9 cellular contexts compared by ENCODE assay signal in the genomic region with DNA sequence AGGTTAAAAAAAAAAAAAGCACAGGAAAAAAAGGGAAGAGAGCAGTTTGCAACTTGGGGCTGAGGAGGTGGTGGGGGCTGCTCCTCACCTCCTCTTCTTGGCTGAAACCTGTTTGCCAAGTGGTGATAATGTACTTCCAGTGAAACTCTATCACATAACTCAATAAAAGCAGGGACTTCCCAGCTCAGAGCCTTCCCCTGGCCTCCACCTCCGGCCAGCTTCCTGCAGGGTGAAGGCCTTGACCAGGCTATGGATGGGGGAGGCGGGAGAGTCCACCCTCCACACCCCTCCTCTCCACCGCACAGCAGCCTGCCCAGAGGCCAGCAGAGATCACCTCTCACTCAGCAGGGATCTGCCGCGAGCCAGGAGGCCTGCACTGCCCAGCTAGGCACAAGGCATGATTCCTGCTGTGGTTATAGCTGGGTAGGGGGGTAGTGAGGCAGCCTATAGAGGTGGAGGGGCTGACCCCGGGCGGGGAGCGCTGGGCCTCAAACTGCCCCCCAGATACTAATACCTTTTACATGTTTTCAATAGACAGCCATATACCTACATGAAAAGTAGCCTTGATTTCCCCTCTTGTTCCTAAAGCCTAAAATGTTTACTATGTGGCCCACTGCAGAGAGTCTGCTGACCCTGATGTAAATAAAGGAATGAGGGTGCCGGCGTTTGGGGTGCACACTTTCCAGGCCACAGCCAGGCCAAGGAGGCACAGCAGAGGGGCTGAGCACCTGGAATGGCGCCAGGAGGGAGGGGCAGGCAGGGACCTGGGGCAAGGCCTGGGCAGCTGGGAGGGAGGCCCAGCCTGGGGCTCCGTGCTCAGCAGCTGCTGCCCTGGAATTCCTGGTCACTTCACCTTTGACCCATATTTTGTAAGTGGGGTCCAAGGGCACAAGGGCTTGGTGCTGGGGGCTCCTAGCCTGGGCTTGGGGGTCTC. TPM values are rescaled to one million over a fixed set of nuclear protein-coding genes. Genes with fewer than 3 reads are reported as not detected.
A peak's percentile ranks its signal among the peaks of the same experiment; 100 is the strongest.
DNase-seq lines count a peak whose midpoint lies in the region; ATAC-seq and TF ChIP-seq lines count a peak whose summit lies in the region.
"Had no signal": no experiment of that assay in that cellular context is flagged by ENCODE, and none has a peak within 500 bp of the region (broad histone marks: within the 10 kb centered on the region; RNA-seq: fewer than 3 reads in every experiment).

No MANE protein-coding gene starts in this region.

- ATAC-seq in mucosa of descending colon (peak; percentile 56), GM21367 (IDR thresholded peaks at IDR 0.05; ENCODE audit: unreplicated experiment) (no peak)

- H3K9me3 Mint-ChIP-seq in activated naive CD4-positive, alpha-beta T cell treated with anti-CD3 and anti-CD28 coated beads, Interleukin-2, amount 50 U/mL, for 24 hours = no peaks in the 10 kb centered on the region

- peaks cover 58% of the 10 kb centered on the region for H3K4me1 ChIP-seq in mucosa of descending colon (ENCODE audit: low read depth)

- no peaks in the 10 kb centered on the region for H3K36me3 ChIP-seq in mucosa of descending colon (ENCODE audit: low read depth)

- peaks cover 71% of the 10 kb centered on the region for H3K4me1 Mint-ChIP-seq in activated naive CD4-positive, alpha-beta T cell treated with anti-CD3 and anti-CD28 coated beads, Interleukin-2, amount 50 U/mL, for 24 hours

- intact Hi-C loops in mucosa of descending colon (cut with DNase I, micrococcal nuclease) = no loop called here

- no peak for TF ChIP-seq CTCF in mucosa of descending colon (IDR thresholded peaks at IDR 0.05)

- no peak overlapping the region for H3K4me3 ChIP-seq in mucosa of descending colon

- H3K4me3 Mint-ChIP-seq in activated naive CD4-positive, alpha-beta T cell treated with anti-CD3 and anti-CD28 coated beads, Interleukin-2, amount 50 U/mL, for 24 hours = no peak overlapping the region
- H3K4me3 Mint-ChIP-seq: activated CD8-positive, alpha-beta memory T cell treated with anti-CD3 and anti-CD28 coated beads, Interleukin-2, amount 10 ng/mL, durations not matched to agents 7 days and 5 days had no signal

- no peak for DNase-seq in activated naive CD4-positive, alpha-beta T cell treated with anti-CD3 and anti-CD28 coated beads, Interleukin-2, amount 50 U/mL, for 16 hours
- DNase-seq in dermis blood vessel endothelial cell = peak; percentile 72
- peak; percentile 53 to 78 (median 67) for DNase-seq in mucosa of descending colon
- DNase-seq in pons (ENCODE audit: low spot score) = no peak
- no peak for DNase-seq in NCI-H446 treated with DMSO at 0.1 percent for 48 hours (lab: John Stamatoyannopoulos, UW)
- DNase-seq in T1000 (lab: John Stamatoyannopoulos, UW) = no peak
- DNase-seq: activated CD8-positive, alpha-beta memory T cell treated with anti-CD3 and anti-CD28 coated beads, Interleukin-2, amount 10 ng/mL, durations not matched to agents 7 days and 5 days had no signal

- H3K9me3 ChIP-seq in mucosa of descending colon = no peaks in the 10 kb centered on the region

- peak overlapping the region; percentile 12 for H3K27ac Mint-ChIP-seq in activated naive CD4-positive, alpha-beta T cell treated with anti-CD3 and anti-CD28 coated beads, Interleukin-2, amount 50 U/mL, for 24 hours

- H3K27me3 Mint-ChIP-seq in activated naive CD4-positive, alpha-beta T cell treated with anti-CD3 and anti-CD28 coated beads, Interleukin-2, amount 50 U/mL, for 24 hours = no peaks in the 10 kb centered on the region
- H3K27me3 Mint-ChIP-seq: activated CD8-positive, alpha-beta memory T cell treated with anti-CD3 and anti-CD28 coated beads, Interleukin-2, amount 10 ng/mL, durations not matched to agents 7 days and 5 days had no signal

- H3K36me3 Mint-ChIP-seq in activated naive CD4-positive, alpha-beta T cell treated with anti-CD3 and anti-CD28 coated beads, Interleukin-2, amount 50 U/mL, for 24 hours = no peaks in the 10 kb centered on the region
- H3K36me3 Mint-ChIP-seq: activated CD8-positive, alpha-beta memory T cell treated with anti-CD3 and anti-CD28 coated beads, Interleukin-2, amount 10 ng/mL, durations not matched to agents 7 days and 5 days had no signal

RNA-seq across cellular contexts. Expression of gene ZNF787, which starts 10.3 kb away (rescaled TPM):
- 30.0 and 41.2 TPM in 2 replicates for total RNA-seq in dermis blood vessel endothelial cell
- 10 to 100 TPM; 49.1 to 61.2 (median 56.1) TPM for total RNA-seq in mucosa of descending colon

RNA-seq across cellular contexts. Expression of gene ZNF444, which starts 30.3 kb away (rescaled TPM):
- total RNA-seq in dermis blood vessel endothelial cell = 22.6 and 26.3 TPM in 2 replicates
- total RNA-seq in mucosa of descending colon = 10 to 100 TPM; 28.2 to 48.3 (median 29.6) TPM

Comparison
In these comparisons a context has a peak if more than half of its experiments do, and no peak if none do; other contexts are left out.
1. DNase-seq: peak in dermis blood vessel endothelial cell (single experiment) and mucosa of descending colon (3 of 3); none in activated naive CD4-positive, alpha-beta T cell treated with anti-CD3 and anti-CD28 coated beads, Interleukin-2, amount 50 U/mL, for 16 hours (single experiment), pons (single experiment), NCI-H446 treated with DMSO at 0.1 percent for 48 hours (single experiment) and T1000 (single experiment).